11 cellular contexts compared by ENCODE assay signal in genomic region chr1:52603680-52604501, GRCh38. TPM values are rescaled to one million over a fixed set of nuclear protein-coding genes. Genes with fewer than 3 reads are reported as not detected.
DNase-seq lines count a peak whose midpoint lies in the region; ATAC-seq and TF ChIP-seq lines count a peak whose summit lies in the region.
"Had no signal": no experiment of that assay in that cellular context is flagged by ENCODE, and none has a peak within 500 bp of the region (broad histone marks: within the 10 kb centered on the region; RNA-seq: fewer than 3 reads in every experiment).

No MANE protein-coding gene starts in this region.

- no peaks in the 10 kb centered on the region for H3K79me2 ChIP-seq in MM.1S (ENCODE audit: low read length)

- peaks cover 30% of the 10 kb centered on the region for H3K4me1 ChIP-seq in CD8-positive, alpha-beta T cell (ENCODE audit: insufficient read depth, low read length)
- peaks cover 9% of the 10 kb centered on the region for H3K4me1 ChIP-seq in MM.1S (ENCODE audit: low read length)

- H3K36me3 ChIP-seq in CD8-positive, alpha-beta T cell (ENCODE audit: insufficient read depth, low read length): peaks cover 8% of the 10 kb centered on the region
- no peaks in the 10 kb centered on the region for H3K36me3 ChIP-seq in MM.1S (replicated peaks; ENCODE audit: insufficient read depth, low read length)

- H4K20me1 ChIP-seq in MM.1S (ENCODE audit: insufficient read depth, low read length): no peaks in the 10 kb centered on the region

- H3K9me3 Mint-ChIP-seq in CD8-positive, alpha-beta T cell: no peaks in the 10 kb centered on the region
- H3K9me3 Mint-ChIP-seq in natural killer cell: no peaks in the 10 kb centered on the region

- no peak overlapping the region for H2AFZ ChIP-seq in MM.1S (ENCODE audit: low read length)

- DNase-seq in CD8-positive, alpha-beta T cell: no peak
- DNase-seq in MM.1S: no peak
- peak; percentile 55 for DNase-seq in cerebellar cortex (ENCODE audit: low spot score)
- no peak for DNase-seq in natural killer cell
- DNase-seq in NCI-H2227 treated with DMSO at 0.1 percent for 48 hours (lab: John Stamatoyannopoulos, UW): no peak
- DNase-seq: H7 had no signal

- no peaks in the 10 kb centered on the region for H3K9me3 ChIP-seq in CD8-positive, alpha-beta T cell (ENCODE audit: low read length)
- no peaks in the 10 kb centered on the region for H3K9me3 ChIP-seq in MM.1S (replicated peaks; ENCODE audit: insufficient read depth, low read length)

- CTCF ChIA-PET in CD8-positive, alpha-beta T cell (lab: Charles Lee): interaction anchor here (1.6 to 1.8 kb wide), 3 partner anchors 37 to 62 kb away, joined by 3 to 5 read pairs (median 5); no protein-coding TSS in a partner anchor

- ATAC-seq in CD8-positive, alpha-beta T cell: no peak
- ATAC-seq in natural killer cell: no peak
- ATAC-seq in GM19455 (IDR thresholded peaks at IDR 0.05; ENCODE audit: unreplicated experiment): no peak
- no peak for ATAC-seq in HG03045 (IDR thresholded peaks at IDR 0.05; ENCODE audit: unreplicated experiment)
- ATAC-seq in HG03469 (IDR thresholded peaks at IDR 0.05; ENCODE audit: unreplicated experiment): no peak

- peaks cover 55% of the 10 kb centered on the region for H3K4me1 Mint-ChIP-seq in CD8-positive, alpha-beta T cell (ENCODE audit: low read depth)
- H3K4me1 Mint-ChIP-seq in natural killer cell: peaks cover 46 to 58% of the 10 kb centered on the region in 2 donors

- H3K36me3 Mint-ChIP-seq in CD8-positive, alpha-beta T cell: peaks cover 36% of the 10 kb centered on the region
- no peaks in the 10 kb centered on the region for H3K36me3 Mint-ChIP-seq in natural killer cell

- H3K27ac Mint-ChIP-seq in CD8-positive, alpha-beta T cell: peak overlapping the region; percentile 96
- H3K27ac Mint-ChIP-seq in natural killer cell: peak overlapping the region; percentile 70 to 81

- no peak for TF ChIP-seq CTCF in CD8-positive, alpha-beta T cell (IDR thresholded peaks at IDR 0.05)
- TF ChIP-seq CTCF in MM.1S (IDR thresholded peaks at IDR 0.05; ENCODE audit: low read length) (no peak), natural killer cell (IDR thresholded peaks at IDR 0.05) (no peak)

- no peaks in the 10 kb centered on the region for H3K27me3 ChIP-seq in CD8-positive, alpha-beta T cell (ENCODE audit: insufficient read depth, low read length)
- H3K27me3 ChIP-seq in MM.1S (replicated peaks; ENCODE audit: insufficient read depth, low read length): no peaks in the 10 kb centered on the region

- no peak overlapping the region for H3K27ac ChIP-seq in CD8-positive, alpha-beta T cell (ENCODE audit: low read depth, low read length)
- no peak overlapping the region for H3K27ac ChIP-seq in MM.1S (ENCODE audit: low read length)
- H3K27ac ChIP-seq: KMS-11 had no signal

- POLR2A ChIA-PET in CD8-positive, alpha-beta T cell (lab: Charles Lee): interaction anchor here (0.8 to 2.0 kb wide), 10 partner anchors 8 to 82 kb away, joined by 3 to 10 read pairs (median 4); partner anchors contain the start of genes SHISAL2A and TUT4

- no peaks in the 10 kb centered on the region for H3K27me3 Mint-ChIP-seq in CD8-positive, alpha-beta T cell (ENCODE audit: low read depth)
- no peaks in the 10 kb centered on the region for H3K27me3 Mint-ChIP-seq in natural killer cell (ENCODE audit: low read depth in 2 of 2)

- intact Hi-C loops in CD8-positive, alpha-beta T cell (cut with DNase I, micrococcal nuclease): loop anchor here (2.0 to 10.0 kb wide), 3 partner anchors 33 to 83 kb away; no protein-coding TSS in a partner anchor
- intact Hi-C loops in natural killer cell (cut with micrococcal nuclease): loop anchor here (2.0 kb wide), 1 partner anchor 51 kb away; the partner anchor contains the start of gene TUT4

- no peak overlapping the region for H3K9ac ChIP-seq in MM.1S (ENCODE audit: low read length)
- H3K9ac ChIP-seq: KMS-11 had no signal

- peak overlapping the region; percentile 91 for H3K4me3 Mint-ChIP-seq in CD8-positive, alpha-beta T cell
- peak overlapping the region; percentile 86 for H3K4me3 Mint-ChIP-seq in natural killer cell

- peak overlapping the region; percentile 64 for H3K4me3 ChIP-seq in CD8-positive, alpha-beta T cell (ENCODE audit: low read depth, low read length)
- no peak overlapping the region for H3K4me3 ChIP-seq in MM.1S (ENCODE audit: low read length)

- H3K9me2 ChIP-seq in MM.1S (replicated peaks; ENCODE audit: insufficient read depth, low read length): no peaks in the 10 kb centered on the region

- H3F3A ChIP-seq in MM.1S (ENCODE audit: insufficient read depth, low read length): no peaks in the 10 kb centered on the region

- H3K4me2 ChIP-seq in MM.1S (ENCODE audit: low read depth, low read length): 0 out of 2 replicates have a peak overlapping the region, but pooled peaks have one; percentile 1
- H3K4me2 ChIP-seq: KMS-11 had no signal

RNA-seq across cellular contexts. Expression of gene GPX7, which starts 1.7 kb away (rescaled TPM):
- total RNA-seq in CD8-positive, alpha-beta T cell: 10 to 100 TPM; 10.7 to 11.1 TPM
- total RNA-seq in natural killer cell: 10 to 100 TPM in 2 of 3 donors, 1 to 10 TPM in 1; 9.7 to 10.6 (median 10.2) TPM

RNA-seq across cellular contexts. Expression of gene SHISAL2A, which starts 29.1 kb away (rescaled TPM):
- 10 to 100 TPM; 20.9 to 21.3 TPM for total RNA-seq in CD8-positive, alpha-beta T cell
- 10 to 100 TPM; 14.0 to 31.4 (median 16.2) TPM for total RNA-seq in natural killer cell
- total RNA-seq: pulmonary artery endothelial cell had no signal

RNA-seq across cellular contexts. Expression of gene TUT4, which starts 51.0 kb away (rescaled TPM):
- total RNA-seq in CD8-positive, alpha-beta T cell: 100 to 1,000 TPM; 133 to 134 TPM
- 100 to 1,000 TPM; 124 to 156 (median 125) TPM for total RNA-seq in natural killer cell
